21 cellular contexts compared by ENCODE assay signal in the genomic region with DNA sequence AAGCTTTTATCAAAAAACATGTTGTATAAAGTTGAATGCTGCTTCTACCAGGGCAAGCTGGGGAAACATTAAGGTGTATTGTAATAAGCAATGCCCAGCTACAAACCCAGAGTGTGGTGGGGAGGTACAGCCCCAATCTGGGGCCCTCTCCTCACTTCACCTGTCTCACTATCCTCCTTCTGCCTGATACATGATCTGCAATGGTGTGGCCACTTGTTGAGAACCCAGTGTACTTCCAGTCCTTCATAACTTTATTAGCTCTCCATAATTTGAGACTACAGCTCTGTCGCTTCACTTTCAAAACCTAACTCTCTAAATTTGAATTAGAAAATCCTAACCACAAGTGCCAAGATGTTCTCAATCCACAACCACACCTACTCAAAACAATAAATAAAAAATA.
"Had no signal": no experiment of that assay in that cellular context is flagged by ENCODE, and none has a peak within 500 bp of the region (broad histone marks: within the 10 kb centered on the region; RNA-seq: fewer than 3 reads in every experiment).

No MANE protein-coding gene starts in this region.

- H3K27ac Mint-ChIP-seq: nephron progenitor cell; stimulated activated naive B cell treated with anti-CD40 and anti-IgM and Interleukin-4, amounts not matched to agents 10 μg/mL and 1 μg/mL and 100 μg/mL, for 72 hours; stimulated activated naive CD8-positive, alpha-beta T cell treated with anti-CD3 and anti-CD28 coated beads, Interleukin-15, amount 100 ng/mL, for 72 hours had no signal

- H3K27me3 Mint-ChIP-seq: naive B cell; stimulated activated naive B cell treated with anti-CD40 and anti-IgM and Interleukin-4, amounts not matched to agents 10 μg/mL and 1 μg/mL and 100 μg/mL, for 72 hours; stimulated activated naive CD8-positive, alpha-beta T cell treated with anti-CD3 and anti-CD28 coated beads, Interleukin-15, amount 100 ng/mL, for 72 hours had no signal

- H3K4me1 ChIP-seq: colonic mucosa, psoas muscle had no signal

- H3K27me3 ChIP-seq: colonic mucosa, foreskin keratinocyte, neutrophil, spleen had no signal

- ATAC-seq: foreskin keratinocyte; psoas muscle; sciatic nerve; stimulated activated naive B cell treated with anti-CD40 and anti-IgM and Interleukin-4, amounts not matched to agents 10 μg/mL and 1 μg/mL and 100 μg/mL, for 72 hours; stimulated activated naive CD8-positive, alpha-beta T cell treated with anti-CD3 and anti-CD28 coated beads, Interleukin-15, amount 100 ng/mL, for 72 hours had no signal

- H3K4me3 Mint-ChIP-seq: nephron progenitor cell; stimulated activated naive B cell treated with anti-CD40 and anti-IgM and Interleukin-4, amounts not matched to agents 10 μg/mL and 1 μg/mL and 100 μg/mL, for 72 hours; stimulated activated naive CD8-positive, alpha-beta T cell treated with anti-CD3 and anti-CD28 coated beads, Interleukin-15, amount 100 ng/mL, for 72 hours had no signal

- H3K27ac ChIP-seq: colonic mucosa, foreskin keratinocyte, neutrophil, psoas muscle had no signal

- H3K36me3 Mint-ChIP-seq: naive B cell had no signal

- DNase-seq: colonic mucosa; dermis blood vessel endothelial cell; erythroblast; foreskin keratinocyte; head of caudate nucleus; left ventricle myocardium superior; naive B cell; nephron progenitor cell; psoas muscle; retina; spleen; stimulated activated CD4-positive, alpha-beta T cell treated with anti-CD3 and anti-CD28 coated beads, Interleukin-15, amount 100 ng/mL, for 24 hours; stimulated activated CD4-positive, alpha-beta T cell treated with anti-CD3 and anti-CD28 coated beads, Interleukin-1b, Interleukin-23, amount 100 ng/mL, for 48 hours; stimulated activated CD4-positive, alpha-beta T cell treated with anti-CD3 and anti-CD28 coated beads, Interleukin-4, amount 100 ng/mL, for 4 hours; stimulated activated naive B cell treated with anti-CD40 and anti-IgM and Interleukin-4, amounts not matched to agents 10 μg/mL and 1 μg/mL and 100 μg/mL, for 72 hours; stimulated activated naive CD8-positive, alpha-beta T cell treated with anti-CD3 and anti-CD28 coated beads, Interleukin-15, amount 100 ng/mL, for 72 hours; substantia nigra; trophoblast cell had no signal

- H3K9me3 ChIP-seq: colonic mucosa, neutrophil, psoas muscle, spleen had no signal

- H3K4me3 ChIP-seq: colonic mucosa, lung, psoas muscle, spleen had no signal

- H3K9me3 Mint-ChIP-seq: naive B cell; stimulated activated naive CD8-positive, alpha-beta T cell treated with anti-CD3 and anti-CD28 coated beads, Interleukin-15, amount 100 ng/mL, for 72 hours had no signal

- H3K36me3 ChIP-seq: colonic mucosa, neutrophil, spleen had no signal
